ENCODE assay signal across 17 cellular contexts in the genomic region with DNA sequence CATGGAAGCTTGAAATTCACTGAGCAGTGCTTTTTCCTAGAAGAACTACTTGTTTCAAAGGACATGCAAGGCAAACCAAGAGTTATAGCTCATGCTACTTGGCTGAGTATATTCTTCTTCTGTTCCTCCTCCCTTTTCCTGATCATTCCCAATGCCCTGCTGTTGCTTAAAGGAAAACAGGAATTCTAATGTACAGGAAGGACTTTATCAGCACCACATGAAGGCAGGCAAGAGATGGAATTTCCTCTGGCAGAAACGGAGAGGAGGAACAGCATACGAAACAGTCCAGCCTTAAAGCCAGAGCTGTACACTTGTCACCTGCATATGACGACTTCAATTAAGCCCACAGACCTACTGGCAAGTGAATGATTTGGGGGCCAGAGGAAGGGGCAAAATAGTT. TPM values are rescaled to one million over a fixed set of nuclear protein-coding genes. Genes with fewer than 3 reads are reported as not detected.
"Had no signal": no experiment of that assay in that cellular context is flagged by ENCODE, and none has a peak within 500 bp of the region (broad histone marks: within the 10 kb centered on the region; RNA-seq: fewer than 3 reads in every experiment).

No MANE protein-coding gene starts in this region.

- H3K27me3 Mint-ChIP-seq: activated naive CD8-positive, alpha-beta T cell treated with anti-CD3 and anti-CD28 coated beads, Interleukin-2, amount 10 ng/mL, durations not matched to agents 7 days and 5 days had no signal

- ATAC-seq: lower lobe of right lung; naive thymus-derived CD4-positive, alpha-beta T cell; sciatic nerve; stimulated activated naive CD8-positive, alpha-beta T cell treated with anti-CD3 and anti-CD28 coated beads, Interleukin-15, amount 100 ng/mL, for 72 hours; T-cell; upper lobe of right lung had no signal

- DNase-seq: activated CD4-positive, CD25-positive, alpha-beta regulatory T cell treated with anti-CD3 and anti-CD28 coated beads, Interleukin-2, amount 50 U/mL, for 72 hours; activated naive CD4-positive, alpha-beta T cell; activated naive CD8-positive, alpha-beta T cell treated with anti-CD3 and anti-CD28 coated beads, Interleukin-2, amount 10 ng/mL, durations not matched to agents 7 days and 5 days; hippocampal formation; lower lobe of right lung; naive thymus-derived CD4-positive, alpha-beta T cell; posterior cingulate gyrus; spleen; stimulated activated naive CD8-positive, alpha-beta T cell treated with anti-CD3 and anti-CD28 coated beads, Interleukin-15, amount 100 ng/mL, for 72 hours; T-cell; T1000; upper lobe of right lung had no signal

- H3K27ac ChIP-seq: lower lobe of right lung, neutrophil, thoracic aorta, upper lobe of right lung had no signal

- H3K27ac Mint-ChIP-seq: activated naive CD8-positive, alpha-beta T cell treated with anti-CD3 and anti-CD28 coated beads, Interleukin-2, amount 10 ng/mL, durations not matched to agents 7 days and 5 days; activated T-helper 1 cell treated with anti-CD3 and anti-CD28 coated beads, Interleukin-12 subunit alpha, Interleukin-12 subunit beta, Interleukin-2, Interleukin-4 antibody, amounts not matched to agents 30 ng/mL and 10 ng/mL and 1 ng/mL, durations not matched to agents 14 hours and 24 hours and 36 hours; naive thymus-derived CD4-positive, alpha-beta T cell; stimulated activated naive CD8-positive, alpha-beta T cell treated with anti-CD3 and anti-CD28 coated beads, Interleukin-15, amount 100 ng/mL, for 72 hours; T-cell had no signal

- H3K9me3 ChIP-seq: lower lobe of right lung, neutrophil, spleen, thoracic aorta, upper lobe of right lung had no signal

- H3K27me3 ChIP-seq: spleen, upper lobe of right lung had no signal

- H3K4me3 ChIP-seq: lower lobe of right lung, spleen, thoracic aorta, upper lobe of right lung had no signal

- H3K9me3 Mint-ChIP-seq: activated naive CD8-positive, alpha-beta T cell treated with anti-CD3 and anti-CD28 coated beads, Interleukin-2, amount 10 ng/mL, durations not matched to agents 7 days and 5 days; activated T-helper 1 cell treated with anti-CD3 and anti-CD28 coated beads, Interleukin-12 subunit alpha, Interleukin-12 subunit beta, Interleukin-2, Interleukin-4 antibody, amounts not matched to agents 30 ng/mL and 10 ng/mL and 1 ng/mL, durations not matched to agents 14 hours and 24 hours and 36 hours; stimulated activated naive CD8-positive, alpha-beta T cell treated with anti-CD3 and anti-CD28 coated beads, Interleukin-15, amount 100 ng/mL, for 72 hours; T-cell had no signal

- H3K36me3 ChIP-seq: neutrophil had no signal

- H3K4me3 Mint-ChIP-seq: activated naive CD8-positive, alpha-beta T cell treated with anti-CD3 and anti-CD28 coated beads, Interleukin-2, amount 10 ng/mL, durations not matched to agents 7 days and 5 days; activated T-helper 1 cell treated with anti-CD3 and anti-CD28 coated beads, Interleukin-12 subunit alpha, Interleukin-12 subunit beta, Interleukin-2, Interleukin-4 antibody, amounts not matched to agents 30 ng/mL and 10 ng/mL and 1 ng/mL, durations not matched to agents 14 hours and 24 hours and 36 hours; naive thymus-derived CD4-positive, alpha-beta T cell; stimulated activated naive CD8-positive, alpha-beta T cell treated with anti-CD3 and anti-CD28 coated beads, Interleukin-15, amount 100 ng/mL, for 72 hours; T-cell had no signal

- H3K4me1 Mint-ChIP-seq: activated naive CD8-positive, alpha-beta T cell treated with anti-CD3 and anti-CD28 coated beads, Interleukin-2, amount 10 ng/mL, durations not matched to agents 7 days and 5 days; naive thymus-derived CD4-positive, alpha-beta T cell; stimulated activated naive CD8-positive, alpha-beta T cell treated with anti-CD3 and anti-CD28 coated beads, Interleukin-15, amount 100 ng/mL, for 72 hours; T-cell had no signal

- H3K36me3 Mint-ChIP-seq: activated naive CD8-positive, alpha-beta T cell treated with anti-CD3 and anti-CD28 coated beads, Interleukin-2, amount 10 ng/mL, durations not matched to agents 7 days and 5 days; naive thymus-derived CD4-positive, alpha-beta T cell; T-cell had no signal

RNA-seq across cellular contexts. Expression of gene MEIS2, which starts 15.7 kb away (rescaled TPM):
- total RNA-seq: activated CD8-positive, alpha-beta memory T cell treated with anti-CD3 and anti-CD28 coated beads for 36 hours; activated naive CD8-positive, alpha-beta T cell treated with anti-CD3 and anti-CD28 coated beads, Interleukin-2, amount 10 ng/mL, durations not matched to agents 7 days and 5 days; activated T-helper 1 cell treated with anti-CD3 and anti-CD28 coated beads, Interleukin-12 subunit alpha, Interleukin-12 subunit beta, Interleukin-2, Interleukin-4 antibody, amounts not matched to agents 30 ng/mL and 10 ng/mL and 1 ng/mL, durations not matched to agents 14 hours and 24 hours and 36 hours had no signal
- polyA plus RNA-seq: naive thymus-derived CD4-positive, alpha-beta T cell had no signal
